14 cellular contexts compared by ENCODE assay signal in genomic region chr7:99268361-99268908, GRCh38. TPM values are rescaled to one million over a fixed set of nuclear protein-coding genes. Genes with fewer than 3 reads are reported as not detected.
DNase-seq lines count a peak whose midpoint lies in the region; ATAC-seq and TF ChIP-seq lines count a peak whose summit lies in the region.
"Had no signal": no experiment of that assay in that cellular context is flagged by ENCODE, and none has a peak within 500 bp of the region (broad histone marks: within the 10 kb centered on the region; RNA-seq: fewer than 3 reads in every experiment).

No MANE protein-coding gene starts in this region.

- peaks cover 50% of the 10 kb centered on the region for H3K4me1 ChIP-seq in PC-9 (replicated peaks; ENCODE audit: insufficient read depth)
- H3K4me1 ChIP-seq: esophagus muscularis mucosa had no signal

- TF ChIP-seq CTCF in PC-9 (conservative IDR thresholded peaks at IDR 0.05): no peak
- no peak for TF ChIP-seq CTCF in epithelial cell of esophagus (IDR thresholded peaks at IDR 0.05; ENCODE audit: insufficient read depth, low read depth, low read length, missing control alignments)

- CTCF ChIA-PET in PC-9 (lab: Charles Lee): interaction anchor here (0.9 kb wide), 1 partner anchor 38 kb away, joined by 5 read pairs; no protein-coding TSS in a partner anchor

- intact Hi-C loops in PC-9 (cut with micrococcal nuclease; ENCODE audit: unreplicated experiment): no loop called here

- no peaks in the 10 kb centered on the region for H3K27me3 ChIP-seq in PC-9 (ENCODE audit: insufficient read depth, low read depth)

- peak overlapping the region; percentile 90 for H3K27ac ChIP-seq in PC-9
- H3K27ac ChIP-seq in substantia nigra (ENCODE audit: low read depth, low read length, poor library complexity, severe bottlenecking): peak overlapping the region; percentile 73
- H3K27ac ChIP-seq: esophagus muscularis mucosa had no signal

- peaks cover 36% of the 10 kb centered on the region for H3F3A ChIP-seq in PC-9 (ENCODE audit: insufficient read depth, low read depth)

- no peak overlapping the region for H2AFZ ChIP-seq in PC-9

- POLR2A ChIA-PET in PC-9 (lab: Charles Lee; ENCODE audit: unreplicated experiment): interaction anchor here (0.5 kb wide), 2 partner anchors 152 to 1602 kb away, joined by 6 to 10 read pairs; no protein-coding TSS in a partner anchor

- H3K9me2 ChIP-seq in PC-9 (ENCODE audit: insufficient read depth): no peaks in the 10 kb centered on the region

- H3K9me3 ChIP-seq in PC-9 (ENCODE audit: insufficient read depth, low read depth): no peaks in the 10 kb centered on the region

- no peaks in the 10 kb centered on the region for H4K20me1 ChIP-seq in PC-9 (ENCODE audit: insufficient read depth)

- ATAC-seq in GM19324 (IDR thresholded peaks at IDR 0.05; ENCODE audit: low FRiP score, unreplicated experiment): no peak
- ATAC-seq: Right ventricle myocardium inferior had no signal

- H3K4me2 ChIP-seq in PC-9: peak overlapping the region; percentile 54

- in situ Hi-C loops in G401 (cut with HindIII; ENCODE audit: low sequenced_read_pairs): loop anchor here (10.0 kb wide), 1 partner anchor 54 kb away; no protein-coding TSS in a partner anchor

- BruUV-seq in PC-9 (replicated peaks; lab: Mats Ljungman, UMichigan): no TSS peak

- DNase-seq in G401 (ENCODE audit: low spot score): peak; percentile 78
- DNase-seq in PC-9: no peak
- peak; percentile 24 for DNase-seq in epithelial cell of esophagus (ENCODE audit: low read depth)
- peak in 2 of 49 donors; percentile 1 to 12 for DNase-seq in substantia nigra (lab: John Stamatoyannopoulos, UW)
- no peak for DNase-seq in NOMO-1 treated with DMSO at 0.1 percent for 48 hours (lab: John Stamatoyannopoulos, UW; ENCODE audit: unreplicated experiment)
- DNase-seq in SW480 (ENCODE audit: low spot score): no peak
- DNase-seq: activated gamma-delta T cell treated with Interleukin-2 at 50 U/mL for 16 hours, DMS153, right cardiac atrium, T-helper 2 cell had no signal

- 0 out of 2 replicates have a peak, but pooled peaks cover 4% of the 10 kb centered on the region for H3K79me2 ChIP-seq in PC-9 (ENCODE audit: low read depth)

- no peak overlapping the region for H3K4me3 ChIP-seq in PC-9
- no peak overlapping the region for H3K4me3 ChIP-seq in epithelial cell of esophagus (ENCODE audit: low read length)
- H3K4me3 ChIP-seq: esophagus muscularis mucosa had no signal

- H3K36me3 ChIP-seq in PC-9 (ENCODE audit: low read depth): no peaks in the 10 kb centered on the region
- H3K36me3 ChIP-seq: esophagus muscularis mucosa had no signal

RNA-seq across cellular contexts. Expression of gene MYH16, which starts 4.2 kb away (rescaled TPM):
- total RNA-seq in G401 (2014; rRNA removed; shearing (Covaris generic)): not detected in 2 replicates
- 11.7 and 18.0 TPM in 2 replicates for total RNA-seq in PC-9 (2021)
- total RNA-seq: B cell, esophagus muscularis mucosa, right cardiac atrium, Right ventricle myocardium inferior had no signal

RNA-seq across cellular contexts. Expression of gene ARPC1A, which starts 57.3 kb away (rescaled TPM):
- 111 and 121 TPM in 2 replicates for total RNA-seq in G401 (2014; rRNA removed; shearing (Covaris generic))
- 274 and 305 TPM in 2 replicates for total RNA-seq in PC-9 (2021)

Comparison
In these comparisons a context has a peak if more than half of its experiments do, and no peak if none do; other contexts are left out.
1. DNase-seq: peak in G401 (single experiment) and epithelial cell of esophagus (single experiment); none in PC-9 (0 of 2), NOMO-1 treated with DMSO at 0.1 percent for 48 hours (single experiment) and SW480 (single experiment).
2. RNA of gene MYH16, which starts 4.2 kb away (total RNA-seq): 11.7 to 18.0 TPM in PC-9; not detected in G401; every median in the first group is over 10 times any median in the second.